In genomic region chr17:41547921-41548843, GRCh38 we compare ENCODE assay signal across 2 cellular contexts.
TF ChIP-seq lines count a peak whose summit lies in the region.

No MANE protein-coding gene starts in this region.

TF ChIP-seq in SK-N-SH treated with all-trans-retinoic acid at 6 μM for 48 hours, 23 proteins besides CTCF, POLR2A, EP300 and RAD21:
- TF ChIP-seq BACH2 (CRISPR knock-in tag; IDR thresholded peaks at IDR 0.05; ENCODE audit: borderline replicate concordance) (no peak), CSDC2 (CRISPR knock-in tag; IDR thresholded peaks at IDR 0.05) (no peak), ZFP30 (CRISPR knock-in tag; IDR thresholded peaks at IDR 0.05) (no peak), TCF4 (CRISPR knock-in tag; IDR thresholded peaks at IDR 0.05; ENCODE audit: borderline replicate concordance) (no peak), ZFP3 (CRISPR knock-in tag; IDR thresholded peaks at IDR 0.05) (peak; percentile 75), TOX (CRISPR knock-in tag; IDR thresholded peaks at IDR 0.05; ENCODE audit: borderline replicate concordance) (no peak)

TF ChIP-seq in GM12878, 131 proteins besides CTCF, POLR2A, EP300 and RAD21:
- TF ChIP-seq ZSCAN29 (IDR thresholded peaks at IDR 0.05) (no peak), CBFB (IDR thresholded peaks at IDR 0.05; ENCODE audit: low read depth) (no peak), IRF5 (IDR thresholded peaks at IDR 0.05; ENCODE audit: borderline replicate concordance) (no peak), RFX5 (IDR thresholded peaks at IDR 0.05; ENCODE audit: low read depth, low read length) (no peak), MAX (IDR thresholded peaks at IDR 0.05; ENCODE audit: low read depth, low read length) (no peak), SRF (IDR thresholded peaks at IDR 0.05; ENCODE audit: low read depth in 2 of 2, low read length in 2 of 2) (no peak), IKZF1 (conservative IDR thresholded peaks at IDR 0.05) (no peak), BCLAF1 (IDR thresholded peaks at IDR 0.05) (no peak), EED (IDR thresholded peaks at IDR 0.05; ENCODE audit: low read depth) (no peak)
